ENCODE assay signal across 7 cellular contexts in the genomic region with DNA sequence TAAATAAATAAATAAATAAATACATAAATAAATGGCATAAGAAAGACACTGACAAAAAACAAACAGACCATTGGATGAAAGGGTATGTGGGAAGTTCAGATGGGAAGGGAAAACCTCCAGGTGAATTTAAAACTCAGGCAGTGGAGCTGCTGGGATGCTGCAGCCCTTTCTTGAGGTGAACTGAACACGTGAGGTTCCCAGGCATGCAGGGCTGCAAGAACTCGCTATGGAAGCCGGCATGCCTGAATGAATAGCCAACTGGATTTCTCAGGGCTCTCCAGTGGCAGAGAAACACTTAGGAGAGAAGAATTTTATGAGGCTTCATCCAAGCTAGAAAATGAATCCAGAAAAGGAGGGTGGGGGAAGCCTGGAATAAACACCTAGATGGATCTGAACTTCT.
"Had no signal": no experiment of that assay in that cellular context is flagged by ENCODE, and none has a peak within 500 bp of the region (broad histone marks: within the 10 kb centered on the region; RNA-seq: fewer than 3 reads in every experiment).

No MANE protein-coding gene starts in this region.

- H3K9me3 ChIP-seq: HAP-1 had no signal

- H3K4me1 ChIP-seq: HAP-1 had no signal

- ATAC-seq: HCT116, K562 had no signal

- H3K27ac ChIP-seq: GM23248 had no signal

- DNase-seq: GM23248, GOT3, H7, IMR-90 had no signal

- H3K36me3 ChIP-seq: HAP-1 had no signal

- H3K4me3 ChIP-seq: GM23248, HAP-1, K562 had no signal
